Comparison of ENCODE assay signal across 20 cellular contexts in the genomic region with DNA sequence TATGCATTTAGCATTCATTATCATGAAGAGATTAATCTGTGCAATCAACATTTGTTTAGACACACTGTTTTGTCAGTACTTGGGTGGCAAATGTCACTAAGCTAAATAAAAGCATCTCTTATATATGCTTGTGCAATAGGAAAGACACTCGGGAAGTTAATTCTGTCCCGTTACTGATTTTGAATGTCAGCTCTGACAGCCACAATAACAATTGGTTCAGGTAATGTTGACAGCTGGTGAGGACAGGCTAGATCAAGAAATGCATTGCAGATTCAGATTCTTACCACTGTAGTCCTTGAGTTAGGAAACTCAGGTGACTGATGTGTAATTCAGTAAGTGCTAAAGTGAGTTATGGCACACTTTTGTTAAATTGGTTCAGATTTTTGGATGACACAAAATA.
"Had no signal": no experiment of that assay in that cellular context is flagged by ENCODE, and none has a peak within 500 bp of the region (broad histone marks: within the 10 kb centered on the region; RNA-seq: fewer than 3 reads in every experiment).

No MANE protein-coding gene starts in this region.

- ATAC-seq: esophagus mucosa; heart left ventricle; left colon; left ventricle myocardium superior; naive thymus-derived CD4-positive, alpha-beta T cell; psoas muscle; right lobe of liver; stimulated activated effector memory CD8-positive, alpha-beta T cell treated with anti-CD3 and anti-CD28 coated beads, Interleukin-12 subunit alpha, Interleukin-12 subunit beta, amount 100 ng/mL, for 72 hours; stimulated activated naive CD8-positive, alpha-beta T cell treated with anti-CD3 and anti-CD28 coated beads, Interleukin-15, Interleukin-2, amounts not matched to agents 100 U/mL and 50 U/mL, for 24 hours had no signal

- H3K27ac ChIP-seq: dorsolateral prefrontal cortex, heart left ventricle, neutrophil, psoas muscle, right lobe of liver, tibial artery, upper lobe of left lung, uterus had no signal

- H3K27me3 ChIP-seq: dorsolateral prefrontal cortex, heart left ventricle, neutrophil, right lobe of liver, tibial artery, upper lobe of left lung, uterus had no signal

- H3K36me3 ChIP-seq: heart left ventricle, neutrophil, right lobe of liver, tibial artery, upper lobe of left lung, uterus had no signal

- H3K9me3 ChIP-seq: heart left ventricle, neutrophil, psoas muscle, right lobe of liver, tibial artery, upper lobe of left lung, uterus had no signal

- H3K4me3 ChIP-seq: dorsolateral prefrontal cortex, heart left ventricle, psoas muscle, right lobe of liver, tibial artery, upper lobe of left lung, uterus had no signal

- H3K4me1 ChIP-seq: heart left ventricle, psoas muscle, right lobe of liver, tibial artery, upper lobe of left lung, uterus had no signal

- DNase-seq: dorsolateral prefrontal cortex; effector CD8-positive, alpha-beta T cell; heart left ventricle; hippocampal formation; left colon; left ventricle myocardium superior; naive thymus-derived CD4-positive, alpha-beta T cell; nephron progenitor cell; psoas muscle; retina; right lobe of liver; stimulated activated CD4-positive, alpha-beta T cell treated with anti-CD3 and anti-CD28 coated beads, Interleukin-4, amount 100 ng/mL, for 1 hour; stimulated activated CD8-positive, alpha-beta memory T cell treated with anti-CD3 and anti-CD28 coated beads, Interleukin-4, amount 100 ng/mL, for 48 hours; stimulated activated naive CD8-positive, alpha-beta T cell treated with anti-CD3 and anti-CD28 coated beads, Interleukin-15, Interleukin-2, amounts not matched to agents 100 U/mL and 50 U/mL, for 24 hours; tibial artery; upper lobe of left lung; uterus had no signal
